1 cellular context compared by ENCODE assay signal in genomic region chr20:57711826-57712225, GRCh38.
TF ChIP-seq lines count a peak whose summit lies in the region.

No MANE protein-coding gene starts in this region.

TF ChIP-seq in H1, 55 proteins besides CTCF, POLR2A, EP300 and RAD21:
- TF ChIP-seq GABPA (IDR thresholded peaks at IDR 0.05; ENCODE audit: borderline replicate concordance, insufficient read depth, low read length) (no peak), HDAC2 (IDR thresholded peaks at IDR 0.05; ENCODE audit: borderline replicate concordance in 1 of 2, low read depth in 2 of 2, low read length in 2 of 2) (no peak), BRCA1 (IDR thresholded peaks at IDR 0.05; ENCODE audit: low read depth, low read length) (no peak), TCF12 (IDR thresholded peaks at IDR 0.05; ENCODE audit: low read depth, low read length) (no peak), EZH2 (IDR thresholded peaks at IDR 0.05; ENCODE audit: low read depth, low read length, severe bottlenecking) (no peak), SP1 (IDR thresholded peaks at IDR 0.05; ENCODE audit: low read depth, low read length) (no peak)
